8 cellular contexts compared by ENCODE assay signal in the genomic region with DNA sequence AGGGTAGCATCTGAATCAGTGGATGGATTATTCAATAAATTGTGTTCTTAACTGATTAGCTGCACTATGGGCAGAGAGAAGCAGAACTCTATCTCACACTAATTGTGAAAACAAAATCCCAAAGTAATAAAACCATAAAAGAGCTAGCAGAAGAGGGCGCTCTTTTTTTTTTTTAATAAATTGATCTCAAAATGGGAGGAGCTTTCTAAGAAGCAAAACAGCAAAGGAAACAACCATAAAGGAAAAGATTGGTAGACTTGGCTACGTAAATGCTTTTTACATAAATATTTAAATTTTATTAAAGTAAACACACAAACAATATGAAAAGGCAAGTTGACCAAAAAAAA. TPM values are rescaled to one million over a fixed set of nuclear protein-coding genes. Genes with fewer than 3 reads are reported as not detected.
DNase-seq lines count a peak whose midpoint lies in the region; ATAC-seq and TF ChIP-seq lines count a peak whose summit lies in the region.

No MANE protein-coding gene starts in this region.

- H3K79me2 ChIP-seq in H9 (ENCODE audit: insufficient read depth, low read length): peaks cover 10% of the 10 kb centered on the region; the same call in 1 of the 2 replicates
- peaks cover 10% of the 10 kb centered on the region for H3K79me2 ChIP-seq in PC-9 (ENCODE audit: low read depth)

- peak overlapping the region in 4 of 7 donors; percentile 50 to 92 (median 88) for H3K27ac Mint-ChIP-seq in CD14-positive monocyte
- H3K27ac Mint-ChIP-seq in H9: no peak overlapping the region; a peak in 1 of 7 replicates
- no peak overlapping the region for H3K27ac Mint-ChIP-seq in progenitor cell of endocrine pancreas

- TF ChIP-seq CTCF in CD14-positive monocyte (IDR thresholded peaks at IDR 0.05) (peak; percentile 70), H9 (conservative IDR thresholded peaks at IDR 0.05) (peak; percentile 65), PC-9 (conservative IDR thresholded peaks at IDR 0.05) (peak; percentile 67), dorsolateral prefrontal cortex (IDR thresholded peaks at IDR 0.05 in 54 of 56, conservative IDR thresholded peaks at IDR 0.05 in 2 of 56; ENCODE audit: low read depth in 1 of 56, partially characterized antibody in 56 of 56) (peak; percentile 22 to 70 (median 48)), progenitor cell of endocrine pancreas (IDR thresholded peaks at IDR 0.05; ENCODE audit: unreplicated experiment) (peak; percentile 47)

- no peak for ATAC-seq in HG02884 (IDR thresholded peaks at IDR 0.05; ENCODE audit: unreplicated experiment)
- no peak for ATAC-seq in GM19455 (IDR thresholded peaks at IDR 0.05; ENCODE audit: unreplicated experiment)

- H3K9me3 Mint-ChIP-seq in CD14-positive monocyte (no peaks in the 10 kb centered on the region), H9 (no peaks in the 10 kb centered on the region), progenitor cell of endocrine pancreas (ENCODE audit: low read depth) (no peaks in the 10 kb centered on the region)

- H2AK5ac ChIP-seq in H9 (ENCODE audit: insufficient read length, low read length): no peak overlapping the region

- H2BK20ac ChIP-seq in H9 (ENCODE audit: low read depth, low read length, poor library complexity, severe bottlenecking): no peak overlapping the region

- H3K4ac ChIP-seq in H9 (ENCODE audit: low read depth, low read length): no peak overlapping the region

- no peak overlapping the region for H3K23ac ChIP-seq in H9 (ENCODE audit: insufficient read length, low read depth, low read length)

- H3K27ac ChIP-seq in H9 (ENCODE audit: insufficient read length, low read depth, low read length) (no peak overlapping the region), PC-9 (no peak overlapping the region), dorsolateral prefrontal cortex (peak overlapping the region in 47 of 59 donors; percentile 1 to 98 (median 90))

- no peak overlapping the region for H3T11ph ChIP-seq in H9 (ENCODE audit: low read length)

- H3K27me3 ChIP-seq in H9 (ENCODE audit: insufficient read depth, low read length) (no peaks in the 10 kb centered on the region), PC-9 (ENCODE audit: insufficient read depth, low read depth) (no peaks in the 10 kb centered on the region), dorsolateral prefrontal cortex (no peaks in the 10 kb centered on the region)

- no peak overlapping the region for H4K5ac ChIP-seq in H9 (ENCODE audit: insufficient read length, low read depth, low read length)

- intact Hi-C loops in CD14-positive monocyte (cut with micrococcal nuclease): loop anchor here (2.0 to 10.0 kb wide), 3 partner anchors 77 to 289 kb away; partner anchors contain the start of genes FGFR1OP2 (in 1 of the 2) and ITPR2 (in 1 of the 2)
- intact Hi-C loops in PC-9 (cut with micrococcal nuclease; ENCODE audit: unreplicated experiment): loop anchor here (1.0 to 10.0 kb wide), 6 partner anchors 61 to 901 kb away; no protein-coding TSS in a partner anchor
- intact Hi-C loops in dorsolateral prefrontal cortex (cut with DNase I): loop anchor here (2.0 to 10.0 kb wide), 4 partner anchors 131 to 292 kb away; partner anchors contain the start of gene STK38L (in 1 of the 2)

- DNase-seq in CD14-positive monocyte (ENCODE audit: low spot score) (no peak), H9 (no peak), PC-9 (no peak), dorsolateral prefrontal cortex (no peak), progenitor cell of endocrine pancreas (ENCODE audit: low spot score, unreplicated experiment) (no peak), GOT3 (lab: John Stamatoyannopoulos, UW) (no peak)

- H3F3A ChIP-seq in PC-9 (ENCODE audit: insufficient read depth, low read depth): peaks cover 14% of the 10 kb centered on the region

- peaks cover 0 to 2% (median 0%) of the 10 kb centered on the region in 3 donors for H3K27me3 Mint-ChIP-seq in CD14-positive monocyte (ENCODE audit: low read depth in 3 of 3)
- H3K27me3 Mint-ChIP-seq in H9 (ENCODE audit: low read depth): no peaks in the 10 kb centered on the region
- peaks cover 7% of the 10 kb centered on the region for H3K27me3 Mint-ChIP-seq in progenitor cell of endocrine pancreas

- H3K18ac ChIP-seq in H9 (ENCODE audit: insufficient read length, low read depth, low read length): no peak overlapping the region

- H3K4me3 Mint-ChIP-seq in CD14-positive monocyte (no peak overlapping the region), H9 (no peak overlapping the region), progenitor cell of endocrine pancreas (ENCODE audit: low read depth) (no peak overlapping the region)

- H2BK15ac ChIP-seq in H9 (ENCODE audit: low read depth, low read length): no peak overlapping the region

- peaks cover 51% of the 10 kb centered on the region for H3K4me1 Mint-ChIP-seq in CD14-positive monocyte
- H3K4me1 Mint-ChIP-seq in H9: peaks cover 38 to 40% of the 10 kb centered on the region in 2 experiments
- H3K4me1 Mint-ChIP-seq in progenitor cell of endocrine pancreas (ENCODE audit: low read depth): peaks cover 40% of the 10 kb centered on the region

- no peak overlapping the region for H2BK120ac ChIP-seq in H9 (ENCODE audit: low read depth, low read length, poor library complexity, severe bottlenecking)

- POLR2A ChIA-PET in PC-9 (lab: Charles Lee; ENCODE audit: unreplicated experiment): interaction anchor here (0.5 to 0.6 kb wide), 6 partner anchors 10 to 314 kb away, joined by 3 to 7 read pairs (median 5); no protein-coding TSS in a partner anchor

- H3K9ac ChIP-seq in H9 (ENCODE audit: extremely low read depth, insufficient read length, low read length): no peak overlapping the region

- H3K56ac ChIP-seq in H9 (ENCODE audit: insufficient read length, low read depth, low read length): no peak overlapping the region

- no peaks in the 10 kb centered on the region for H3K9me2 ChIP-seq in PC-9 (ENCODE audit: insufficient read depth)

- WGBS in H9 (ENCODE audit: extremely low coverage, insufficient read length, low lambda C conversion rate): no CpG with 5 or more reads among the region's 2 CpGs

- CTCF ChIA-PET in PC-9 (lab: Charles Lee): interaction anchor here (0.6 to 1.7 kb wide), 13 partner anchors 9 to 692 kb away, joined by 3 to 22 read pairs (median 4); no protein-coding TSS in a partner anchor

- no peaks in the 10 kb centered on the region for H3K23me2 ChIP-seq in H9 (ENCODE audit: insufficient read length, low read depth, low read length, poor library complexity, severe bottlenecking)

- H3K4me3 ChIP-seq in PC-9 (no peak overlapping the region), dorsolateral prefrontal cortex (peak overlapping the region in 4 of 59 donors; percentile 8 to 91 (median 51))

- H3K14ac ChIP-seq in H9 (ENCODE audit: insufficient read depth, low read length): no peak overlapping the region

- no peak overlapping the region for H3K4me2 ChIP-seq in H9 (ENCODE audit: insufficient read depth, insufficient read length, low read length)
- peak overlapping the region; percentile 60 for H3K4me2 ChIP-seq in PC-9

- no peaks in the 10 kb centered on the region for H3K79me1 ChIP-seq in H9 (ENCODE audit: insufficient read depth, low read depth, low read length, poor library complexity, severe bottlenecking)

- no peak overlapping the region for H2BK5ac ChIP-seq in H9 (ENCODE audit: insufficient read length, low read length)

- H3K9me3 ChIP-seq in H9 (ENCODE audit: control insufficient read depth, low read depth, low read length) (no peaks in the 10 kb centered on the region), PC-9 (ENCODE audit: insufficient read depth, low read depth) (no peaks in the 10 kb centered on the region)

- no peak overlapping the region for H2BK12ac ChIP-seq in H9 (ENCODE audit: insufficient read length, low read depth, low read length)

- H4K91ac ChIP-seq in H9 (ENCODE audit: insufficient read length, low read depth, low read length): no peak overlapping the region

- no peak overlapping the region for H2AFZ ChIP-seq in H9 (ENCODE audit: low read length)
- H2AFZ ChIP-seq in PC-9: no peak overlapping the region

- no peak overlapping the region for H4K8ac ChIP-seq in H9 (replicated peaks; ENCODE audit: insufficient read length, low read depth, low read length)

- BruUV-seq in PC-9 (replicated peaks; lab: Mats Ljungman, UMichigan): no TSS peak

- H3K4me1 ChIP-seq in H9 (ENCODE audit: insufficient read depth, low read length) (peaks cover 2% of the 10 kb centered on the region; the same call in 1 of the 2 replicates), PC-9 (replicated peaks; ENCODE audit: insufficient read depth) (peaks cover 29% of the 10 kb centered on the region)

- no peaks in the 10 kb centered on the region for H4K20me1 ChIP-seq in H9 (ENCODE audit: control insufficient read depth, insufficient read depth, insufficient read length)
- no peaks in the 10 kb centered on the region for H4K20me1 ChIP-seq in PC-9 (ENCODE audit: insufficient read depth)

- H3K36me3 Mint-ChIP-seq in CD14-positive monocyte (peaks cover 2 to 3% of the 10 kb centered on the region in 2 donors), H9 (ENCODE audit: insufficient read depth in 1 of 3, low read depth in 3 of 3) (peaks cover 0 to 3% (median 0%) of the 10 kb centered on the region in 3 experiments; a peak in 1 of 7 replicates), progenitor cell of endocrine pancreas (ENCODE audit: insufficient read depth) (peaks cover 4% of the 10 kb centered on the region)

- no peaks in the 10 kb centered on the region for H3K36me3 ChIP-seq in PC-9 (ENCODE audit: low read depth)

RNA-seq across cellular contexts. Expression of gene TM7SF3, which starts 1.5 kb away (rescaled TPM):
- 10 to 100 TPM; 71.7 to 85.9 TPM for polyA plus RNA-seq in CD14-positive monocyte
- total RNA-seq in H9 (2021) (68.7 and 74.9 TPM in 2 replicates), PC-9 (2021) (57.0 and 67.7 TPM in 2 replicates), dorsolateral prefrontal cortex (100 to 1,000 TPM in 3 of 120 experiments, 10 to 100 TPM in 117; 52.9 to 129 (median 76.3) TPM), progenitor cell of endocrine pancreas (81.0 and 91.2 TPM in 2 replicates)

RNA-seq across cellular contexts. Expression of gene MED21, which starts 6.7 kb away (rescaled TPM):
- 10 to 100 TPM; 11.0 to 11.2 TPM for polyA plus RNA-seq in CD14-positive monocyte
- total RNA-seq in H9 (2021): 66.9 and 69.8 TPM in 2 replicates
- 44.1 and 83.6 TPM in 2 replicates for total RNA-seq in PC-9 (2021)
- 10 to 100 TPM; 44.9 to 95.2 (median 71.3) TPM for total RNA-seq in dorsolateral prefrontal cortex
- 74.4 and 89.1 TPM in 2 replicates for total RNA-seq in progenitor cell of endocrine pancreas

Comparison
In these comparisons a context has a peak if more than half of its experiments do, and no peak if none do; other contexts are left out.
1. H3K27ac Mint-ChIP-seq: peak in CD14-positive monocyte (4 of 7); none in H9 (0 of 3) and progenitor cell of endocrine pancreas (single experiment).
2. H3K27ac ChIP-seq: peak in dorsolateral prefrontal cortex (47 of 59); none in H9 (single experiment) and PC-9 (single experiment).
3. Peak in every context shown above with its lines, with median percentiles within 50 percentile points of each other: CTCF ChIP-seq.